Comparison of ENCODE assay signal across 18 cellular contexts in genomic region chr13:70108276-70108845, GRCh38. TPM values are rescaled to one million over a fixed set of nuclear protein-coding genes. Genes with fewer than 3 reads are reported as not detected.
DNase-seq lines count a peak whose midpoint lies in the region; ATAC-seq, FAIRE-seq and TF ChIP-seq lines count a peak whose summit lies in the region.
"Had no signal": no experiment of that assay in that cellular context is flagged by ENCODE, and none has a peak within 500 bp of the region (broad histone marks: within the 10 kb centered on the region; RNA-seq: fewer than 3 reads in every experiment).

A gene with protein sequence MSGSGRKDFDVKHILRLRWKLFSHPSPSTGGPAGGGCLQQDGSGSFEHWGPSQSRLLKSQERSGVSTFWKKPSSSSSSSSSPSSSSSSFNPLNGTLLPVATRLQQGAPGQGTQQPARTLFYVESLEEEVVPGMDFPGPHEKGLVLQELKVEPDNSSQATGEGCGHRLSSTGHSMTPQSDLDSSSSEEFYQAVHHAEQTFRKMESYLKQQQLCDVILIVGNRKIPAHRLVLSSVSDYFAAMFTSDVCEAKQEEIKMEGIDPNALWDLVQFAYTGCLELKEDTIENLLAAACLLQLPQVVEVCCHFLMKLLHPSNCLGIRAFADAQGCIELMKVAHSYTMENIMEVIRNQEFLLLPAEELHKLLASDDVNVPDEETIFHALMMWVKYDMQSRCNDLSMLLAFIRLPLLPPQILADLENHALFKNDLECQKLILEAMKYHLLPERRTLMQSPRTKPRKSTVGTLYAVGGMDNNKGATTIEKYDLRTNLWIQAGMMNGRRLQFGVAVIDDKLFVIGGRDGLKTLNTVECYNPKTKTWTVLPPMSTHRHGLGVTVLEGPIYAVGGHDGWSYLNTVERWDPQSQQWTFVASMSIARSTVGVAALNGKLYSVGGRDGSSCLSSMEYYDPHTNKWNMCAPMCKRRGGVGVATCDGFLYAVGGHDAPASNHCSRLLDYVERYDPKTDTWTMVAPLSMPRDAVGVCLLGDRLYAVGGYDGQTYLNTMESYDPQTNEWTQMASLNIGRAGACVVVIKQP (minus strand): TSS chr13:70108452. CDS start chr13:70107699, 753 bp downstream.

- H3K56ac ChIP-seq in IMR-90 (ENCODE audit: extremely low read depth, insufficient read depth, low read length) = no peak within 1 kb of the TSS

- no peak within 1 kb of the TSS for H3K27ac ChIP-seq in IMR-90 (ENCODE audit: insufficient read depth, low read length)
- no peak within 1 kb of the TSS for H3K27ac ChIP-seq in astrocyte (ENCODE audit: low read depth, low read length)
- no peak within 1 kb of the TSS for H3K27ac ChIP-seq in iPS DF 6.9 (ENCODE audit: low read length)
- no peak within 1 kb of the TSS for H3K27ac ChIP-seq in neuronal stem cell (replicated peaks; ENCODE audit: low read length)
- H3K27ac ChIP-seq: C4-2B, SK-N-MC, upper lobe of right lung had no signal

- in situ Hi-C loops in IMR-90 (cut with MboI; ENCODE audit: low sequenced_read_pairs) = no loop called here

- BruUV-seq in IMR-90 (replicated peaks; lab: Mats Ljungman, UMichigan) = no TSS peak

- no peaks in the 10 kb centered on the region for H3K9me1 ChIP-seq in IMR-90 (ENCODE audit: insufficient read depth, low read length)

- H2BK120ac ChIP-seq in IMR-90 (ENCODE audit: low read depth, low read length) (no peak within 1 kb of the TSS), neuronal stem cell (ENCODE audit: low read depth, low read length) (no peak within 1 kb of the TSS)

- H2BK5ac ChIP-seq in IMR-90 (ENCODE audit: low read depth, low read length, poor library complexity, severe bottlenecking) = no peak within 1 kb of the TSS
- no peak within 1 kb of the TSS for H2BK5ac ChIP-seq in neuronal stem cell (ENCODE audit: low read length)

- no peak within 1 kb of the TSS for H4K91ac ChIP-seq in IMR-90 (ENCODE audit: insufficient read depth, low read depth, low read length)
- no peak within 1 kb of the TSS for H4K91ac ChIP-seq in neuronal stem cell (ENCODE audit: low read depth, low read length, poor library complexity)

- no peak within 1 kb of the TSS for H2AK9ac ChIP-seq in IMR-90 (replicated peaks; ENCODE audit: low read depth, low read length, poor library complexity)

- WGBS in IMR-90 (ENCODE audit: extremely low coverage in 2 of 2, insufficient read length in 1 of 2), 2 experiments = no CpG with 5 or more reads among the region's 13 CpGs
- WGBS in iPS DF 6.9 (ENCODE audit: insufficient coverage, insufficient read length) = no CpG with 5 or more reads among the region's 13 CpGs
- no CpG with 5 or more reads among the region's 13 CpGs for WGBS in neuronal stem cell (ENCODE audit: extremely low coverage in 2 of 2, insufficient read length in 2 of 2, insufficient replicate concordance in 1 of 2), 2 donors

- H2BK12ac ChIP-seq in neuronal stem cell (ENCODE audit: low read length) = no peak within 1 kb of the TSS

- H4K8ac ChIP-seq in IMR-90 (ENCODE audit: low read depth in 2 of 2, low read length in 2 of 2) = no peak within 1 kb of the TSS
- peak within 1 kb of the TSS; percentile 48 for H4K8ac ChIP-seq in neuronal stem cell (ENCODE audit: low read depth, low read length)

- DNase-seq in IMR-90 (no peak), astrocyte (ENCODE audit: low read depth) (no peak), iPS DF 6.9 (ENCODE audit: low read depth, low spot score) (no peak), neuronal stem cell (ENCODE audit: low spot score) (no peak), COR-L47 (lab: John Stamatoyannopoulos, UW) (no peak), OCI-M1 (lab: John Stamatoyannopoulos, UW) (no peak)
- DNase-seq: DMS79; HFFc6; NCI-H2107; stimulated activated CD4-positive, alpha-beta T cell treated with anti-CD3 and anti-CD28 coated beads, Interleukin-4, amount 100 ng/mL, for 1 hour; upper lobe of right lung had no signal

- H4K5ac ChIP-seq in IMR-90 (ENCODE audit: low read depth, low read length) = no peak within 1 kb of the TSS

- no peak within 1 kb of the TSS for H3K9ac ChIP-seq in IMR-90 (ENCODE audit: low read depth, low read length)
- H3K9ac ChIP-seq in astrocyte (ENCODE audit: low read length) = no peak within 1 kb of the TSS
- peak within 1 kb of the TSS; percentile 60 for H3K9ac ChIP-seq in neuronal stem cell (ENCODE audit: low read depth, low read length, poor library complexity)

- H4K20me1 ChIP-seq in IMR-90 (ENCODE audit: insufficient read depth, low read length) = no peaks in the 10 kb centered on the region
- no peaks in the 10 kb centered on the region for H4K20me1 ChIP-seq in astrocyte (ENCODE audit: insufficient read depth, low read length)

- no peak within 1 kb of the TSS for H2BK20ac ChIP-seq in IMR-90 (ENCODE audit: low read depth, low read length)

- no peak for FAIRE-seq in astrocyte (lab: Jason Lieb, UNC)

- no peak within 1 kb of the TSS for H3K18ac ChIP-seq in IMR-90 (ENCODE audit: low read depth, low read length)
- H3K18ac ChIP-seq in neuronal stem cell (ENCODE audit: low read length) = peak within 1 kb of the TSS; percentile 87

- H3K27me3 ChIP-seq in IMR-90 (ENCODE audit: control insufficient read depth, insufficient read depth, low read length) = no peaks in the 10 kb centered on the region
- H3K27me3 ChIP-seq in astrocyte (ENCODE audit: insufficient read depth, low read length) = peaks cover 9% of the 10 kb centered on the region
- peaks cover 23% of the 10 kb centered on the region; the same call in 1 of the 2 replicates for H3K27me3 ChIP-seq in iPS DF 6.9 (ENCODE audit: control insufficient read depth, insufficient read depth, low read length)
- H3K27me3 ChIP-seq in neuronal stem cell (ENCODE audit: control insufficient read depth in 3 of 3, insufficient read depth in 3 of 3, low read depth in 1 of 3, low read length in 3 of 3) = peaks cover 3 to 21% (median 17%) of the 10 kb centered on the region in 3 experiments
- H3K27me3 ChIP-seq: upper lobe of right lung had no signal

- intact Hi-C loops in IMR-90 (cut with micrococcal nuclease) = no loop called here

- CTCF ChIA-PET in IMR-90 (lab: Yijun Ruan, JAX) = no interaction called here

- H3K27me3 Mint-ChIP-seq in astrocyte (ENCODE audit: low read depth, unreplicated experiment) = peaks cover 28% of the 10 kb centered on the region

- no peak within 1 kb of the TSS for H2BK15ac ChIP-seq in IMR-90 (ENCODE audit: low read depth, low read length)
- no peak within 1 kb of the TSS for H2BK15ac ChIP-seq in neuronal stem cell (ENCODE audit: low read length)

- H3K27ac Mint-ChIP-seq in astrocyte (ENCODE audit: unreplicated experiment) = no peak within 1 kb of the TSS
- H3K27ac Mint-ChIP-seq: activated T-helper 2 cell treated with anti-CD3 and anti-CD28 coated beads, Interferon-gamma antibody, Interleukin-2, Interleukin-4, amounts not matched to agents 10 μg/mL and 5 μg/mL and 100 μg/mL, durations not matched to agents 14 hours and 24 hours and 36 hours; HFFc6 had no signal

- H3K14ac ChIP-seq in IMR-90 (replicated peaks; ENCODE audit: low read depth, low read length) = no peak within 1 kb of the TSS
- H3K14ac ChIP-seq in neuronal stem cell (ENCODE audit: low read length) = peak within 1 kb of the TSS; percentile 21

- peak within 1 kb of the TSS; percentile 81 for H3K4me3 Mint-ChIP-seq in astrocyte (ENCODE audit: unreplicated experiment)
- H3K4me3 Mint-ChIP-seq: HFFc6 had no signal

- no peaks in the 10 kb centered on the region for H3K36me3 Mint-ChIP-seq in astrocyte (ENCODE audit: low read depth, unreplicated experiment)

- H3K4ac ChIP-seq in IMR-90 (ENCODE audit: low read depth, low read length) (no peak within 1 kb of the TSS), neuronal stem cell (ENCODE audit: low read length) (no peak within 1 kb of the TSS)

- H3K36me3 ChIP-seq in IMR-90 (ENCODE audit: control insufficient read depth, insufficient read depth, low read length) (no peaks in the 10 kb centered on the region), astrocyte (ENCODE audit: insufficient read depth, low read length) (no peaks in the 10 kb centered on the region), iPS DF 6.9 (ENCODE audit: control insufficient read depth, insufficient read depth, low read length) (no peaks in the 10 kb centered on the region), neuronal stem cell (replicated peaks in 1 of 2; ENCODE audit: control insufficient read depth in 2 of 2, insufficient read depth in 2 of 2, low read length in 2 of 2) (no peaks in the 10 kb centered on the region)
- H3K36me3 ChIP-seq: upper lobe of right lung had no signal

- H3K23ac ChIP-seq in IMR-90 (ENCODE audit: low read depth, low read length) (no peak within 1 kb of the TSS), neuronal stem cell (ENCODE audit: low read depth, low read length, poor library complexity) (no peak within 1 kb of the TSS)

- ATAC-seq in IMR-90 (ENCODE audit: low read depth) (no peak), HG03108 (IDR thresholded peaks at IDR 0.05; ENCODE audit: unreplicated experiment) (no peak), GM21737 (IDR thresholded peaks at IDR 0.05; ENCODE audit: unreplicated experiment) (no peak)

- no peaks in the 10 kb centered on the region for H3K79me2 ChIP-seq in astrocyte (ENCODE audit: insufficient read depth, low read length)

- H2AK5ac ChIP-seq in IMR-90 (ENCODE audit: low read depth, low read length) = no peak within 1 kb of the TSS
- H2AK5ac ChIP-seq in neuronal stem cell (ENCODE audit: low read depth, low read length) = no peak within 1 kb of the TSS

- peaks cover 1% of the 10 kb centered on the region for H3K4me1 Mint-ChIP-seq in astrocyte (ENCODE audit: low read depth, unreplicated experiment)

- TF ChIP-seq CTCF in IMR-90 (conservative IDR thresholded peaks at IDR 0.05; ENCODE audit: low read depth, low read length) (no peak), astrocyte (IDR thresholded peaks at IDR 0.05; ENCODE audit: insufficient read depth, low read depth, low read length) (no peak)

- no peak for TF ChIP-seq POLR2A in IMR-90 (IDR thresholded peaks at IDR 0.05; ENCODE audit: low read depth, low read length)

- dilution Hi-C loops in IMR-90 (cut with HindIII; ENCODE audit: low sequenced_read_pairs, unreplicated experiment) = no loop called here

- POLR2A ChIA-PET in IMR-90 (lab: Charles Lee; ENCODE audit: unreplicated experiment) = no interaction called here

- H3K9me3 ChIP-seq in IMR-90 (ENCODE audit: control insufficient read depth, insufficient read depth, low read length) (peaks cover 12% of the 10 kb centered on the region), astrocyte (ENCODE audit: insufficient read depth, low read depth, low read length) (no peaks in the 10 kb centered on the region), iPS DF 6.9 (ENCODE audit: control insufficient read depth, insufficient read depth, low read length) (no peaks in the 10 kb centered on the region), neuronal stem cell (replicated peaks in 1 of 2; ENCODE audit: control insufficient read depth in 2 of 2, insufficient read depth in 1 of 2, low read depth in 1 of 2, low read length in 2 of 2) (no peaks in the 10 kb centered on the region)
- H3K9me3 ChIP-seq: upper lobe of right lung had no signal

- H3K79me1 ChIP-seq in IMR-90 (ENCODE audit: low read depth in 1 of 2, low read length in 2 of 2) = no peaks in the 10 kb centered on the region
- H3K79me1 ChIP-seq in neuronal stem cell (ENCODE audit: low read depth, low read length) = no peaks in the 10 kb centered on the region

- H3K4me2 ChIP-seq in IMR-90 (ENCODE audit: low read depth, low read length) = no peak within 1 kb of the TSS
- H3K4me2 ChIP-seq in astrocyte (ENCODE audit: low read length) = peak within 1 kb of the TSS; percentile 76
- peak within 1 kb of the TSS; percentile 97 for H3K4me2 ChIP-seq in neuronal stem cell (ENCODE audit: insufficient read depth, low read length, poor library complexity, severe bottlenecking)

- no peaks in the 10 kb centered on the region for H3K4me1 ChIP-seq in IMR-90 (ENCODE audit: control insufficient read depth, insufficient read depth, low read length)
- peaks cover 3% of the 10 kb centered on the region for H3K4me1 ChIP-seq in astrocyte (ENCODE audit: insufficient read depth, low read length)
- H3K4me1 ChIP-seq in iPS DF 6.9 (ENCODE audit: control insufficient read depth, insufficient read depth, low read length) = no peaks in the 10 kb centered on the region
- H3K4me1 ChIP-seq in neuronal stem cell (ENCODE audit: control insufficient read depth in 2 of 2, insufficient read depth in 1 of 2, low read depth in 1 of 2, low read length in 2 of 2) = peaks cover 3 to 6% of the 10 kb centered on the region in 2 donors
- H3K4me1 ChIP-seq: upper lobe of right lung had no signal

- TF ChIP-seq RAD21 in IMR-90 (IDR thresholded peaks at IDR 0.05; ENCODE audit: low read length) = no peak

- H3K4me3 ChIP-seq in IMR-90 (ENCODE audit: insufficient read depth, low read depth, low read length) = no peak within 1 kb of the TSS
- peak within 1 kb of the TSS; percentile 17 for H3K4me3 ChIP-seq in astrocyte (ENCODE audit: insufficient read depth, low read depth, low read length)
- H3K4me3 ChIP-seq in iPS DF 6.9 (ENCODE audit: low read length) = peak within 1 kb of the TSS; percentile 33; the same call in 1 of the 2 replicates
- peak within 1 kb of the TSS; percentile 52 to 79 for H3K4me3 ChIP-seq in neuronal stem cell (ENCODE audit: low read length in 2 of 2)
- H3K4me3 ChIP-seq: SK-N-MC, upper lobe of right lung had no signal

- H2AFZ ChIP-seq in IMR-90 (replicated peaks; ENCODE audit: low read length, poor library complexity) = peak within 1 kb of the TSS; percentile 51
- H2AFZ ChIP-seq in astrocyte (ENCODE audit: low read depth, low read length) = peak within 1 kb of the TSS; percentile 71
- H2AFZ ChIP-seq in neuronal stem cell (ENCODE audit: low read length) = peak within 1 kb of the TSS; percentile 97

- no peaks in the 10 kb centered on the region for H3K9me3 Mint-ChIP-seq in astrocyte (ENCODE audit: unreplicated experiment)

RNA-seq across cellular contexts. Expression of the gene that starts here (rescaled TPM):
- not detected in 2 replicates for total RNA-seq in IMR-90 (2012; rRNA removed)
- not detected in 2 replicates for polyA plus RNA-seq in IMR-90 (2012; rRNA removed)
- not detected in 2 replicates for polyA plus RNA-seq in IMR-90 (2012; cell fraction: cytosol; rRNA removed)
- polyA plus RNA-seq in IMR-90 (2012; cell fraction: nucleus; rRNA removed; ENCODE audit: low replicate concordance) = not detected in 2 replicates
- total RNA-seq in astrocyte = not detected in 2 replicates
- polyA plus RNA-seq in neuronal stem cell (2013, experiment 1 of 2) = not detected
- not detected for polyA plus RNA-seq in neuronal stem cell (2013, experiment 2 of 2)
- total RNA-seq: activated T-helper 2 cell treated with anti-CD3 and anti-CD28 coated beads, Interferon-gamma antibody, Interleukin-2, Interleukin-4, amounts not matched to agents 10 μg/mL and 5 μg/mL and 100 μg/mL, durations not matched to agents 14 hours and 24 hours and 36 hours; fibroblast of villous mesenchyme; HFFc6; sciatic nerve; upper lobe of right lung had no signal
